ENCODE assay signal across 13 cellular contexts in the genomic region with DNA sequence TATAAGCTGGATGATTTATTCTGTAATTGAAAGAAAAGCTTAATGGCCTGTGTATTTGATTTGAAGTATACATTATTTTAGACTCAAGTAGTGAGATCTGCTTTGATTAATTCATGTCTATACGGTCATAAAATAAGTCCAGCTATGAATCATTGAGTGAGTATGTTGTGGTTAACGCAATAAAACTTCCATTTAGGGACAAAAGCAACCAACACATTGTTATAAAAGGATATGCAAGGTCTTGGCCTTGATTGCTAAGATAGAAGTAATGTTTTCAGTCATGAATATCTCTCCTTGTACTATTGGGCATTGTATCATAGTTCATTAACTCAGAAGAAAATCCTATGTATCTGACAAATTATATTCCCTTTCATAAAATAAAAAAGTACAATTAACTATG.
DNase-seq lines count a peak whose midpoint lies in the region; ATAC-seq, FAIRE-seq and TF ChIP-seq lines count a peak whose summit lies in the region.
"Had no signal": no experiment of that assay in that cellular context is flagged by ENCODE, and none has a peak within 500 bp of the region (broad histone marks: within the 10 kb centered on the region; RNA-seq: fewer than 3 reads in every experiment).

No MANE protein-coding gene starts in this region.

- no peak for TF ChIP-seq POLR2A in endothelial cell of umbilical vein (IDR thresholded peaks at IDR 0.05; ENCODE audit: low read depth, low read length)
- no peak for TF ChIP-seq POLR2A in gastroesophageal sphincter (IDR thresholded peaks at IDR 0.05)

- POLR2A ChIA-PET in endothelial cell of umbilical vein (lab: Charles Lee), result interaction anchor here (0.7 kb wide), 1 partner anchor 19 kb away, joined by 8 read pairs; no protein-coding TSS in a partner anchor

- TF ChIP-seq EP300 in gastroesophageal sphincter (IDR thresholded peaks at IDR 0.05), result no peak

- no peaks in the 10 kb centered on the region for H3K9me1 ChIP-seq in endothelial cell of umbilical vein (replicated peaks; ENCODE audit: control insufficient read depth, extremely low read depth, insufficient read depth, low read length)

- no TSS peak for BruUV-seq in endothelial cell of umbilical vein (replicated peaks; lab: Mats Ljungman, UMichigan)

- H2AFZ ChIP-seq in endothelial cell of umbilical vein (ENCODE audit: low read depth, low read length) (no peak overlapping the region), osteoblast (ENCODE audit: low read length) (no peak overlapping the region)

- H3K4me2 ChIP-seq in endothelial cell of umbilical vein (ENCODE audit: insufficient read depth, low read length) (peak overlapping the region; percentile 62), osteoblast (ENCODE audit: insufficient read depth, low read length) (peak overlapping the region; percentile 3)

- peak; percentile 79 for DNase-seq in EL
- DNase-seq in NCI-H226, result peak; percentile 41
- peak; percentile 90 for DNase-seq in endothelial cell of umbilical vein (ENCODE audit: low read depth, low spot score)
- DNase-seq in osteoblast (ENCODE audit: insufficient read length, low spot score, missing footprints), result peak; percentile 53
- DNase-seq in OCI-M1 (lab: John Stamatoyannopoulos, UW), result no peak
- DNase-seq: activated CD4-positive, alpha-beta T cell treated with anti-CD3 and anti-CD28 coated beads for 4 hours; activated T-cell treated with anti-CD3 and anti-CD28 coated beads, Interleukin-2, amount 50 U/mL, for 1 hour; amygdala; CD8-positive, alpha-beta memory T cell; stimulated activated CD4-positive, alpha-beta T cell treated with anti-CD3 and anti-CD28 coated beads, Interleukin-12 subunit alpha, Interleukin-12 subunit beta, amount 100 ng/mL, for 4 hours had no signal

- H3K27ac ChIP-seq in endothelial cell of umbilical vein (ENCODE audit: insufficient read depth, low read depth, low read length) (peak overlapping the region; percentile 82), osteoblast (ENCODE audit: low read depth, low read length) (peak overlapping the region; percentile 59), gastroesophageal sphincter (no peak overlapping the region)

- no peak overlapping the region for H3K4me3 ChIP-seq in endothelial cell of umbilical vein (replicated peaks in 1 of 3; ENCODE audit: insufficient read depth in 1 of 3, low read depth in 1 of 3, low read length in 3 of 3)
- no peak overlapping the region for H3K4me3 ChIP-seq in osteoblast (ENCODE audit: insufficient read depth, low read length)
- no peak overlapping the region for H3K4me3 ChIP-seq in gastroesophageal sphincter

- ATAC-seq in HG03342 (IDR thresholded peaks at IDR 0.05; ENCODE audit: unreplicated experiment) (no peak), gastroesophageal sphincter (no peak), HG03439 (IDR thresholded peaks at IDR 0.05; ENCODE audit: unreplicated experiment) (no peak)

- dilution Hi-C loops in endothelial cell of umbilical vein (cut with MboI; ENCODE audit: extremely low pct_ligation_motif_present, low sequenced_read_pairs), result no loop called here

- TF ChIP-seq CTCF in endothelial cell of umbilical vein (IDR thresholded peaks at IDR 0.05; ENCODE audit: extremely low read depth in 1 of 2, insufficient read depth in 1 of 2, low read depth in 1 of 2, low read length in 2 of 2) (no peak), osteoblast (IDR thresholded peaks at IDR 0.05; ENCODE audit: extremely low read depth, low read depth, low read length) (no peak), gastroesophageal sphincter (IDR thresholded peaks at IDR 0.05) (no peak)

- peak overlapping the region; percentile 56 for H3K9ac ChIP-seq in endothelial cell of umbilical vein (replicated peaks; ENCODE audit: extremely low read depth, insufficient read depth, low read length)

- H3K27me3 ChIP-seq in endothelial cell of umbilical vein (ENCODE audit: control insufficient read depth in 2 of 2, insufficient read depth in 2 of 2, low read length in 2 of 2) (no peaks in the 10 kb centered on the region), osteoblast (ENCODE audit: insufficient read depth, low read length) (no peaks in the 10 kb centered on the region), gastroesophageal sphincter (no peaks in the 10 kb centered on the region)

- no peaks in the 10 kb centered on the region for H3K36me3 ChIP-seq in endothelial cell of umbilical vein (ENCODE audit: control insufficient read depth in 2 of 2, extremely low read depth in 1 of 2, insufficient read depth in 2 of 2, low read length in 2 of 2)
- H3K36me3 ChIP-seq in osteoblast (ENCODE audit: insufficient read depth, low read length), result no peaks in the 10 kb centered on the region
- no peaks in the 10 kb centered on the region for H3K36me3 ChIP-seq in gastroesophageal sphincter

- H3K9me3 ChIP-seq in endothelial cell of umbilical vein (replicated peaks; ENCODE audit: control insufficient read depth, insufficient read depth, low read length), result no peaks in the 10 kb centered on the region
- H3K9me3 ChIP-seq in osteoblast (ENCODE audit: low read depth, low read length), result no peaks in the 10 kb centered on the region
- no peaks in the 10 kb centered on the region for H3K9me3 ChIP-seq in gastroesophageal sphincter

- peak; percentile 78 for FAIRE-seq in endothelial cell of umbilical vein (lab: Jason Lieb, UNC)

- CTCF ChIA-PET in endothelial cell of umbilical vein (lab: Charles Lee), result interaction anchor here (1.0 to 1.7 kb wide), 2 partner anchors 31 to 1819 kb away, joined by 3 to 5 read pairs; no protein-coding TSS in a partner anchor

- no peaks in the 10 kb centered on the region for H3K79me2 ChIP-seq in endothelial cell of umbilical vein (ENCODE audit: control insufficient read depth, insufficient read depth, low read length)
- no peaks in the 10 kb centered on the region for H3K79me2 ChIP-seq in osteoblast (ENCODE audit: insufficient read depth, low read length)

- 63 to 65% methylated on average over 2 of the region's 2 CpGs for WGBS in gastroesophageal sphincter (ENCODE audit: low coverage in 1 of 2), 2 donors

- peaks cover 19% of the 10 kb centered on the region for H3K4me1 ChIP-seq in endothelial cell of umbilical vein (ENCODE audit: control insufficient read depth, extremely low read depth, insufficient read depth, low read length)
- H3K4me1 ChIP-seq in osteoblast (ENCODE audit: insufficient read depth, low read length), result peaks cover 33% of the 10 kb centered on the region
- no peaks in the 10 kb centered on the region for H3K4me1 ChIP-seq in gastroesophageal sphincter

- intact Hi-C loops in endothelial cell of umbilical vein (cut with micrococcal nuclease), result loop anchor here (1.0 kb wide), 2 partner anchors 125 to 162 kb away; partner anchors contain the start of gene EPHA5

- H4K20me1 ChIP-seq in endothelial cell of umbilical vein (replicated peaks; ENCODE audit: control insufficient read depth, extremely low read depth, insufficient read depth, low read length), result no peaks in the 10 kb centered on the region
- H4K20me1 ChIP-seq in osteoblast (ENCODE audit: insufficient read depth, low read length), result no peaks in the 10 kb centered on the region

TF ChIP-seq in endothelial cell of umbilical vein, 7 proteins besides CTCF, POLR2A, EP300 and RAD21:
- peak; percentile 94 for TF ChIP-seq GATA2 (IDR thresholded peaks at IDR 0.05; ENCODE audit: insufficient read depth, insufficient read length, low read depth, low read length)
- peak; percentile 87 for TF ChIP-seq FOS (IDR thresholded peaks at IDR 0.05; ENCODE audit: borderline replicate concordance, insufficient read depth, low read length)
- peak; percentile 87 for TF ChIP-seq JUN (IDR thresholded peaks at IDR 0.05; ENCODE audit: borderline replicate concordance, insufficient read depth, insufficient read length, low read depth)
- no peak for TF ChIP-seq MAX (IDR thresholded peaks at IDR 0.05; ENCODE audit: insufficient read depth, insufficient read length)
- TF ChIP-seq POLR2AphosphoS5 (IDR thresholded peaks at IDR 0.05; ENCODE audit: insufficient read depth, low read depth, low read length), result peak; percentile 52
- TF ChIP-seq EZH2 (IDR thresholded peaks at IDR 0.05; ENCODE audit: borderline replicate concordance, low read depth, low read length, severe bottlenecking), result no peak

Comparison
In these comparisons a context has a peak if more than half of its experiments do, and no peak if none do; other contexts are left out.
1. H3K27ac ChIP-seq: peak in endothelial cell of umbilical vein (single experiment) and osteoblast (single experiment); none in gastroesophageal sphincter (0 of 4).